In the genomic region with DNA sequence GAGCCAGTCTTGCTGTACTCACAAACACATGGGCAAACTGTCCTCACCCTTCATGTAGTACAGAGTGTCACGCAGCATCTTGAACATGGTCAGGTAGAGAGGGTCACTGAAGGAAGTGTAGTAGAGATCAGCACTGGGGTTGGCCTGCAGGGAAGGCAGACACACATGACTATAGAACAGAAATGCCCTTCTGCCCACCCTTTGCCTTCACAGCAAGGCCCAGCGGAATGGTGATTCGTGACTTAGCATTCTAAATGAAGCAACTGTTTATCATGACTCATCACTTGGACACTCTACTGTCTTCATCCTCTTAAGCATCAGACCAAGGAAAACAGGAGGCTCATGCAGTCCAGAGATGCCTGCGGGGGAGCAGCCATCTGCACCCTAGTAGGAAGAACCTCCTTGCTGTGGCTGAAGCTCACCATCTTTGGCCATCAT, we compare ENCODE assay signal across 12 cellular contexts. TPM values are rescaled to one million over a fixed set of nuclear protein-coding genes. Genes with fewer than 3 reads are reported as not detected.
A peak's percentile ranks its signal among the peaks of the same experiment; 100 is the strongest.
DNase-seq lines count a peak whose midpoint lies in the region; ATAC-seq and TF ChIP-seq lines count a peak whose summit lies in the region.
"Had no signal": no experiment of that assay in that cellular context is flagged by ENCODE, and none has a peak within 500 bp of the region (broad histone marks: within the 10 kb centered on the region; RNA-seq: fewer than 3 reads in every experiment).

No MANE protein-coding gene starts in this region.

- no peak overlapping the region for H3K27ac ChIP-seq in CD4-positive, CD25-positive, alpha-beta regulatory T cell (ENCODE audit: insufficient read depth, low read length, poor library complexity, severe bottlenecking)
- no peak overlapping the region for H3K27ac ChIP-seq in coronary artery

- H3K4me3 Mint-ChIP-seq in CD4-positive, CD25-positive, alpha-beta regulatory T cell: no peak overlapping the region
- no peak overlapping the region for H3K4me3 Mint-ChIP-seq in CD14-positive monocyte
- H3K4me3 Mint-ChIP-seq: dendritic cell treated with granulocyte-macrophage colony-stimulating factor and Interleukin-4, amounts not matched to agents 40 ng/mL and 50 ng/mL, for 4 days had no signal

- no peaks in the 10 kb centered on the region for H3K27me3 Mint-ChIP-seq in CD4-positive, CD25-positive, alpha-beta regulatory T cell
- H3K27me3 Mint-ChIP-seq in CD14-positive monocyte (ENCODE audit: low read depth in 3 of 3): peaks cover 0 to 3% (median 1%) of the 10 kb centered on the region in 3 donors
- H3K27me3 Mint-ChIP-seq: dendritic cell treated with granulocyte-macrophage colony-stimulating factor and Interleukin-4, amounts not matched to agents 40 ng/mL and 50 ng/mL, for 4 days had no signal

- H3K4me3 ChIP-seq in CD4-positive, CD25-positive, alpha-beta regulatory T cell (ENCODE audit: low read depth, low read length): no peak overlapping the region
- H3K4me3 ChIP-seq in NB4 (ENCODE audit: low read depth, low read length): no peak overlapping the region
- H3K4me3 ChIP-seq in coronary artery: no peak overlapping the region
- no peak overlapping the region for H3K4me3 ChIP-seq in mucosa of descending colon
- H3K4me3 ChIP-seq: lung had no signal

- H3K36me3 ChIP-seq in CD4-positive, CD25-positive, alpha-beta regulatory T cell (ENCODE audit: control insufficient read depth, insufficient read depth, low read length): peaks cover 80% of the 10 kb centered on the region
- peaks cover 17% of the 10 kb centered on the region for H3K36me3 ChIP-seq in mucosa of descending colon (ENCODE audit: low read depth)

- peak overlapping the region in 2 of 3 donors; percentile 17 to 67 for H3K27ac Mint-ChIP-seq in CD4-positive, CD25-positive, alpha-beta regulatory T cell
- H3K27ac Mint-ChIP-seq in CD14-positive monocyte: peak overlapping the region in 1 of 7 donors; percentile 42
- H3K27ac Mint-ChIP-seq: dendritic cell treated with granulocyte-macrophage colony-stimulating factor and Interleukin-4, amounts not matched to agents 40 ng/mL and 50 ng/mL, for 4 days had no signal

- H3K9me3 Mint-ChIP-seq in CD4-positive, CD25-positive, alpha-beta regulatory T cell: no peaks in the 10 kb centered on the region
- peaks cover 0 to 2% (median 0%) of the 10 kb centered on the region in 7 donors for H3K9me3 Mint-ChIP-seq in CD14-positive monocyte
- H3K9me3 Mint-ChIP-seq: dendritic cell treated with granulocyte-macrophage colony-stimulating factor and Interleukin-4, amounts not matched to agents 40 ng/mL and 50 ng/mL, for 4 days had no signal

- intact Hi-C loops in mucosa of descending colon (cut with DNase I, micrococcal nuclease) (no loop called here), CD14-positive monocyte (cut with micrococcal nuclease) (no loop called here)

- no peak for ATAC-seq in CD4-positive, CD25-positive, alpha-beta regulatory T cell (ENCODE audit: low read depth in 2 of 2)
- ATAC-seq in mucosa of descending colon: peak; percentile 27
- ATAC-seq in GM18867 (IDR thresholded peaks at IDR 0.05; ENCODE audit: unreplicated experiment): no peak
- ATAC-seq in GM18868 (IDR thresholded peaks at IDR 0.05; ENCODE audit: unreplicated experiment): no peak

- no peak for TF ChIP-seq POLR2A in NB4 (IDR thresholded peaks at IDR 0.05; ENCODE audit: extremely low read depth, insufficient read length)

- H3K36me3 Mint-ChIP-seq in CD4-positive, CD25-positive, alpha-beta regulatory T cell: peaks cover 63% of the 10 kb centered on the region
- H3K36me3 Mint-ChIP-seq in CD14-positive monocyte: peaks cover 84 to 98% of the 10 kb centered on the region in 2 donors

- H3K4me1 ChIP-seq in CD4-positive, CD25-positive, alpha-beta regulatory T cell (ENCODE audit: control insufficient read depth, insufficient read depth, low read length, poor library complexity, severe bottlenecking): no peaks in the 10 kb centered on the region
- H3K4me1 ChIP-seq in mucosa of descending colon (ENCODE audit: low read depth): no peaks in the 10 kb centered on the region

- DNase-seq in CD4-positive, CD25-positive, alpha-beta regulatory T cell: no peak
- DNase-seq in NB4 (ENCODE audit: low read depth) (peak; percentile 85), coronary artery (ENCODE audit: low spot score) (peak; percentile 19), mucosa of descending colon (no peak), CD14-positive monocyte (ENCODE audit: low spot score) (no peak), NCI-H345 treated with DMSO at 0.1 percent for 48 hours (lab: John Stamatoyannopoulos, UW; ENCODE audit: unreplicated experiment) (no peak)
- DNase-seq: activated CD4-positive, alpha-beta T cell treated with anti-CD3 and anti-CD28 coated beads, Interleukin-2, amount 50 U/mL, for 1 hour; NK-92 treated with Interleukin-12 subunit alpha and Interleukin-12 subunit beta, amount 100 ng/mL, for 24 hours had no signal

- no peak for TF ChIP-seq CTCF in NB4 (IDR thresholded peaks at IDR 0.05; ENCODE audit: low read depth, low read length)
- TF ChIP-seq CTCF in coronary artery (IDR thresholded peaks at IDR 0.05): no peak
- TF ChIP-seq CTCF in mucosa of descending colon (IDR thresholded peaks at IDR 0.05): no peak
- no peak for TF ChIP-seq CTCF in CD14-positive monocyte (IDR thresholded peaks at IDR 0.05)

- no peaks in the 10 kb centered on the region for H3K27me3 ChIP-seq in CD4-positive, CD25-positive, alpha-beta regulatory T cell (ENCODE audit: control insufficient read depth, insufficient read depth, low read length)

- peaks cover 0 to 2% (median 0%) of the 10 kb centered on the region in 4 donors for H3K4me1 Mint-ChIP-seq in CD4-positive, CD25-positive, alpha-beta regulatory T cell
- H3K4me1 Mint-ChIP-seq in CD14-positive monocyte: no peaks in the 10 kb centered on the region

- no peaks in the 10 kb centered on the region for H3K9me3 ChIP-seq in CD4-positive, CD25-positive, alpha-beta regulatory T cell (ENCODE audit: control insufficient read depth in 2 of 2, low read length in 2 of 2)
- no peaks in the 10 kb centered on the region for H3K9me3 ChIP-seq in mucosa of descending colon

RNA-seq across cellular contexts. Expression of gene SERPIND1, which starts 33.4 kb away (rescaled TPM):
- not detected for total RNA-seq in CD4-positive, CD25-positive, alpha-beta regulatory T cell
- under 1 TPM in 2 of 4 donors, not detected in 2; 0.10 to 0.29 TPM for polyA plus RNA-seq in CD4-positive, CD25-positive, alpha-beta regulatory T cell
- not detected for total RNA-seq in mucosa of descending colon
- polyA plus RNA-seq in CD14-positive monocyte: not detected

RNA-seq across cellular contexts. Expression of gene PI4KA, which starts 51.3 kb away (rescaled TPM):
- 182 TPM for total RNA-seq in CD4-positive, CD25-positive, alpha-beta regulatory T cell
- 10 to 100 TPM; 38.9 to 47.0 (median 41.9) TPM for polyA plus RNA-seq in CD4-positive, CD25-positive, alpha-beta regulatory T cell
- total RNA-seq in mucosa of descending colon: 100 to 1,000 TPM in 1 of 3 donors, 10 to 100 TPM in 2; 77.7 to 130 (median 95.0) TPM
- polyA plus RNA-seq in CD14-positive monocyte: 10 to 100 TPM; 22.8 to 38.2 TPM

RNA-seq across cellular contexts. Expression of gene SNAP29, which starts 51.5 kb away (rescaled TPM):
- 23.1 TPM for total RNA-seq in CD4-positive, CD25-positive, alpha-beta regulatory T cell
- polyA plus RNA-seq in CD4-positive, CD25-positive, alpha-beta regulatory T cell: 10 to 100 TPM; 20.1 to 34.0 (median 25.4) TPM
- 10 to 100 TPM; 32.2 to 33.8 (median 32.5) TPM for total RNA-seq in mucosa of descending colon
- polyA plus RNA-seq in CD14-positive monocyte: 10 to 100 TPM; 28.9 to 32.8 TPM

Comparison
In these comparisons a context has a peak if more than half of its experiments do, and no peak if none do; other contexts are left out.
1. DNase-seq: peak in NB4 (single experiment) and coronary artery (single experiment); none in CD4-positive, CD25-positive, alpha-beta regulatory T cell (0 of 3), mucosa of descending colon (0 of 3), CD14-positive monocyte (single experiment) and NCI-H345 treated with DMSO at 0.1 percent for 48 hours (single experiment).